ENCODE assay signal across 12 cellular contexts in genomic region chr20:47929368-47930115, GRCh38.
DNase-seq lines count a peak whose midpoint lies in the region; ATAC-seq and TF ChIP-seq lines count a peak whose summit lies in the region.
"Had no signal": no experiment of that assay in that cellular context is flagged by ENCODE, and none has a peak within 500 bp of the region (broad histone marks: within the 10 kb centered on the region; RNA-seq: fewer than 3 reads in every experiment).

No MANE protein-coding gene starts in this region.

- intact Hi-C loops in posterior cingulate gyrus (cut with DNase I), result no loop called here

- H3K27me3 Mint-ChIP-seq in chondrocyte (ENCODE audit: low read depth), result peaks cover 6% of the 10 kb centered on the region
- H3K27me3 Mint-ChIP-seq: activated naive CD8-positive, alpha-beta T cell treated with anti-CD3 and anti-CD28 coated beads for 36 hours had no signal

- no peaks in the 10 kb centered on the region for H3K9me3 Mint-ChIP-seq in chondrocyte (ENCODE audit: low read depth)
- H3K9me3 Mint-ChIP-seq: activated naive CD8-positive, alpha-beta T cell treated with anti-CD3 and anti-CD28 coated beads for 36 hours; T-cell had no signal

- ATAC-seq in GM21528 (IDR thresholded peaks at IDR 0.05; ENCODE audit: low FRiP score, unreplicated experiment) (no peak), HG03521 (IDR thresholded peaks at IDR 0.05; ENCODE audit: unreplicated experiment) (no peak), GM21367 (IDR thresholded peaks at IDR 0.05; ENCODE audit: unreplicated experiment) (no peak)
- ATAC-seq: T-cell had no signal

- no peak overlapping the region for H3K4me3 Mint-ChIP-seq in chondrocyte (ENCODE audit: unreplicated experiment)
- H3K4me3 Mint-ChIP-seq: activated naive CD8-positive, alpha-beta T cell treated with anti-CD3 and anti-CD28 coated beads for 36 hours; T-cell had no signal

- peak; percentile 17 for DNase-seq in Caki2 (ENCODE audit: low read depth)
- DNase-seq in NCI-H1694 (lab: John Stamatoyannopoulos, UW), result peak; percentile 11
- no peak for DNase-seq in chondrocyte (ENCODE audit: low spot score)
- DNase-seq in lung microvascular endothelial cell (ENCODE audit: low read depth in 2 of 2), result peak; percentile 42 to 70
- DNase-seq in posterior cingulate gyrus, result no peak
- DNase-seq: activated naive CD8-positive, alpha-beta T cell treated with anti-CD3 and anti-CD28 coated beads for 36 hours; NCI-H510A treated with DMSO at 0.1 percent for 48 hours; retina; T-cell had no signal

- TF ChIP-seq CTCF in chondrocyte (IDR thresholded peaks at IDR 0.05), result no peak

- H3K27ac Mint-ChIP-seq in chondrocyte (ENCODE audit: unreplicated experiment), result peak overlapping the region; percentile 67
- H3K27ac Mint-ChIP-seq: activated naive CD8-positive, alpha-beta T cell treated with anti-CD3 and anti-CD28 coated beads for 36 hours; T-cell had no signal

- no peaks in the 10 kb centered on the region for H3K36me3 Mint-ChIP-seq in chondrocyte (ENCODE audit: low read depth)
- H3K36me3 Mint-ChIP-seq: activated naive CD8-positive, alpha-beta T cell treated with anti-CD3 and anti-CD28 coated beads for 36 hours; T-cell had no signal

- H3K4me1 Mint-ChIP-seq in chondrocyte (ENCODE audit: low read depth), result peaks cover 26% of the 10 kb centered on the region
- H3K4me1 Mint-ChIP-seq: activated naive CD8-positive, alpha-beta T cell treated with anti-CD3 and anti-CD28 coated beads for 36 hours; T-cell had no signal

- in situ Hi-C loops in Caki2 (cut with HindIII; ENCODE audit: low pct_unique_long_range_greater_than_20kb, low sequenced_read_pairs), result no loop called here

Comparison
In these comparisons a context has a peak if more than half of its experiments do, and no peak if none do; other contexts are left out.
1. DNase-seq: peak in Caki2 (single experiment), NCI-H1694 (single experiment) and lung microvascular endothelial cell (2 of 2); none in chondrocyte (single experiment) and posterior cingulate gyrus (0 of 10).